ENCODE assay signal across 11 cellular contexts in the genomic region with DNA sequence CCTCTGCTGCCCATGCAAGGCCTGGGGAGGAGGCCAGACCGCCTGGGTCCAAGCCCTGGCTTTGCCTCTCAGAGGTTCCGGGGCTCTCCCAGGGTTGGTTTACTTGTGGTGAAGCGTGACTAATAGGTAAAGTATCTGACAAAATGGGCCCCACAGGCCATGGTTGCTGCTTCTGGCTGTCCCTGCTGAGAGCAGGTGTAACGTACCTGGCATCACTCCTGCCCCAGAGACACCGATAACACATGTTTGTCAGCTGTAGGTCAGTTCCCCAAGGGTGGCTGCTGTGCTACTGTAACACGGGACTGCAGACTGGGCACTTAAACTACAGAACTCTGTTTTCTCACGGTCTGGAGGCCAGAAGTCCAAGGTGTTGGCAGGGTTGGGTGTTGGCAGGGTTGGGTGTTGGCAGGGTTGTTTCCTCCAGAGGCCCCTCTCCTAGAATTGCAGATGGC. TPM values are rescaled to one million over a fixed set of nuclear protein-coding genes. Genes with fewer than 3 reads are reported as not detected.
A peak's percentile ranks its signal among the peaks of the same experiment; 100 is the strongest.
DNase-seq lines count a peak whose midpoint lies in the region; ATAC-seq and TF ChIP-seq lines count a peak whose summit lies in the region.
"Had no signal": no experiment of that assay in that cellular context is flagged by ENCODE, and none has a peak within 500 bp of the region (broad histone marks: within the 10 kb centered on the region; RNA-seq: fewer than 3 reads in every experiment).

No MANE protein-coding gene starts in this region.

- ATAC-seq in psoas muscle, result peak in 3 of 4 donors; percentile 27 to 36 (median 35)
- no peak for ATAC-seq in GM21515 (IDR thresholded peaks at IDR 0.05; ENCODE audit: unreplicated experiment)
- no peak for ATAC-seq in natural killer cell treated with Interleukin-12 subunit alpha and Interleukin-12 subunit beta and Interleukin-15 and Interleukin-18, amount 100 ng/mL, for 72 hours
- ATAC-seq: K562 had no signal

- BruUV-seq in MCF 10A (replicated peaks; lab: Mats Ljungman, UMichigan), result no TSS peak

- H3K36me3 ChIP-seq in psoas muscle (ENCODE audit: insufficient read depth in 1 of 2, low read depth in 1 of 2), result no peaks in the 10 kb centered on the region

- H3K4me3 ChIP-seq in psoas muscle, result no peak overlapping the region
- H3K4me3 ChIP-seq: K562 had no signal

- POLR2A ChIA-PET in MCF 10A (lab: Yijun Ruan, JAX), result no interaction called here

- H3K27ac ChIP-seq in psoas muscle, result no peak overlapping the region
- H3K27ac ChIP-seq: 22Rv1 had no signal

- no peak for TF ChIP-seq CTCF in MCF 10A (IDR thresholded peaks at IDR 0.05; ENCODE audit: unreplicated experiment)
- no peak for TF ChIP-seq CTCF in psoas muscle (IDR thresholded peaks at IDR 0.05)

- intact Hi-C loops in MCF 10A (cut with micrococcal nuclease) (no loop called here), psoas muscle (cut with DNase I) (loop anchor here in 1 of 2 donors (5.0 kb wide), 1 partner anchor 272 kb away; no protein-coding TSS in a partner anchor)

- 37 to 68% (median 48%) methylated on average over 7 of the region's 7 CpGs for WGBS in psoas muscle, 3 donors

- no peaks in the 10 kb centered on the region for H3K27me3 Mint-ChIP-seq in MCF 10A (ENCODE audit: insufficient read depth, unreplicated experiment)
- no peaks in the 10 kb centered on the region for H3K27me3 Mint-ChIP-seq in natural killer cell treated with Interleukin-12 subunit alpha and Interleukin-12 subunit beta and Interleukin-15 and Interleukin-18, amount 100 ng/mL, for 72 hours

- H3K27ac Mint-ChIP-seq in MCF 10A (ENCODE audit: low read depth, unreplicated experiment), result peak overlapping the region; percentile 66
- H3K27ac Mint-ChIP-seq in natural killer cell treated with Interleukin-12 subunit alpha and Interleukin-12 subunit beta and Interleukin-15 and Interleukin-18, amount 100 ng/mL, for 72 hours, result no peak overlapping the region
- H3K27ac Mint-ChIP-seq: activated T-helper 2 cell treated with anti-CD3 and anti-CD28 coated beads, Interferon-gamma antibody, Interleukin-2, Interleukin-4, amounts not matched to agents 10 μg/mL and 5 μg/mL and 100 μg/mL, durations not matched to agents 14 hours and 24 hours and 36 hours had no signal

- H3K27me3 ChIP-seq in psoas muscle (ENCODE audit: insufficient read depth in 3 of 3, low read length in 2 of 3), result no peaks in the 10 kb centered on the region

- no peak overlapping the region for H3K4me3 Mint-ChIP-seq in MCF 10A (ENCODE audit: unreplicated experiment)
- H3K4me3 Mint-ChIP-seq in natural killer cell treated with Interleukin-12 subunit alpha and Interleukin-12 subunit beta and Interleukin-15 and Interleukin-18, amount 100 ng/mL, for 72 hours, result no peak overlapping the region

- H3K4me1 ChIP-seq in psoas muscle, result peaks cover 1% of the 10 kb centered on the region

- H3K4me1 Mint-ChIP-seq in MCF 10A (ENCODE audit: insufficient read depth, unreplicated experiment), result peaks cover 20% of the 10 kb centered on the region
- peaks cover 11 to 14% of the 10 kb centered on the region in 2 donors for H3K4me1 Mint-ChIP-seq in natural killer cell treated with Interleukin-12 subunit alpha and Interleukin-12 subunit beta and Interleukin-15 and Interleukin-18, amount 100 ng/mL, for 72 hours (ENCODE audit: low read depth in 2 of 2)

- CTCF ChIA-PET in MCF 10A (lab: Yijun Ruan, JAX), result interaction anchor here (0.7 to 3.8 kb wide), 4 partner anchors 21 to 271 kb away, joined by 3 to 22 read pairs (median 6); no protein-coding TSS in a partner anchor

- H3K9me3 ChIP-seq in psoas muscle, result no peaks in the 10 kb centered on the region

- H3K36me3 Mint-ChIP-seq in MCF 10A (ENCODE audit: insufficient read depth, unreplicated experiment), result peaks cover 43% of the 10 kb centered on the region
- no peaks in the 10 kb centered on the region for H3K36me3 Mint-ChIP-seq in natural killer cell treated with Interleukin-12 subunit alpha and Interleukin-12 subunit beta and Interleukin-15 and Interleukin-18, amount 100 ng/mL, for 72 hours

- DNase-seq in DMS53 (lab: John Stamatoyannopoulos, UW) (peak; percentile 63), DMS53 treated with DMSO at 0.1 percent for 48 hours (lab: John Stamatoyannopoulos, UW; ENCODE audit: unreplicated experiment) (no peak), NCI-H2081 treated with DMSO at 0.1 percent for 48 hours (lab: John Stamatoyannopoulos, UW) (peak; percentile 52), MCF 10A (ENCODE audit: unreplicated experiment) (peak; percentile 79), psoas muscle (no peak), NAMALWA (ENCODE audit: low spot score) (no peak)
- no peak for DNase-seq in natural killer cell treated with Interleukin-12 subunit alpha and Interleukin-12 subunit beta and Interleukin-15 and Interleukin-18, amount 100 ng/mL, for 72 hours (ENCODE audit: low spot score)

- H3K9me3 Mint-ChIP-seq in MCF 10A (ENCODE audit: unreplicated experiment), result no peaks in the 10 kb centered on the region
- no peaks in the 10 kb centered on the region for H3K9me3 Mint-ChIP-seq in natural killer cell treated with Interleukin-12 subunit alpha and Interleukin-12 subunit beta and Interleukin-15 and Interleukin-18, amount 100 ng/mL, for 72 hours
- H3K9me3 Mint-ChIP-seq: activated T-helper 2 cell treated with anti-CD3 and anti-CD28 coated beads, Interferon-gamma antibody, Interleukin-2, Interleukin-4, amounts not matched to agents 10 μg/mL and 5 μg/mL and 100 μg/mL, durations not matched to agents 14 hours and 24 hours and 36 hours had no signal

RNA-seq across cellular contexts. Expression of a gene that starts 34.1 kb away (rescaled TPM):
- total RNA-seq in MCF 10A (2022) (321 and 341 TPM in 2 replicates), psoas muscle (100 to 1,000 TPM in 1 of 4 donors, 10 to 100 TPM in 3; 56.8 to 143 (median 92.2) TPM)
- polyA plus RNA-seq in psoas muscle, result 100 to 1,000 TPM; 106 to 226 (median 208) TPM
- 100 to 1,000 TPM in 1 of 2 donors, 10 to 100 TPM in 1; 91.5 to 206 TPM for total RNA-seq in natural killer cell treated with Interleukin-12 subunit alpha and Interleukin-12 subunit beta and Interleukin-15 and Interleukin-18, amount 100 ng/mL, for 72 hours

Comparison
In these comparisons a context has a peak if more than half of its experiments do, and no peak if none do; other contexts are left out.
1. DNase-seq: peak in DMS53 (single experiment), NCI-H2081 treated with DMSO at 0.1 percent for 48 hours (single experiment) and MCF 10A (single experiment); none in DMS53 treated with DMSO at 0.1 percent for 48 hours (single experiment), psoas muscle (0 of 2), natural killer cell treated with Interleukin-12 subunit alpha and Interleukin-12 subunit beta and Interleukin-15 and Interleukin-18, amount 100 ng/mL, for 72 hours (single experiment) and NAMALWA (single experiment).
2. ATAC-seq: peak in psoas muscle (3 of 4); none in GM21515 (single experiment) and natural killer cell treated with Interleukin-12 subunit alpha and Interleukin-12 subunit beta and Interleukin-15 and Interleukin-18, amount 100 ng/mL, for 72 hours (0 of 2).